Comparison of ENCODE assay signal across 1 cellular context in the genomic region with DNA sequence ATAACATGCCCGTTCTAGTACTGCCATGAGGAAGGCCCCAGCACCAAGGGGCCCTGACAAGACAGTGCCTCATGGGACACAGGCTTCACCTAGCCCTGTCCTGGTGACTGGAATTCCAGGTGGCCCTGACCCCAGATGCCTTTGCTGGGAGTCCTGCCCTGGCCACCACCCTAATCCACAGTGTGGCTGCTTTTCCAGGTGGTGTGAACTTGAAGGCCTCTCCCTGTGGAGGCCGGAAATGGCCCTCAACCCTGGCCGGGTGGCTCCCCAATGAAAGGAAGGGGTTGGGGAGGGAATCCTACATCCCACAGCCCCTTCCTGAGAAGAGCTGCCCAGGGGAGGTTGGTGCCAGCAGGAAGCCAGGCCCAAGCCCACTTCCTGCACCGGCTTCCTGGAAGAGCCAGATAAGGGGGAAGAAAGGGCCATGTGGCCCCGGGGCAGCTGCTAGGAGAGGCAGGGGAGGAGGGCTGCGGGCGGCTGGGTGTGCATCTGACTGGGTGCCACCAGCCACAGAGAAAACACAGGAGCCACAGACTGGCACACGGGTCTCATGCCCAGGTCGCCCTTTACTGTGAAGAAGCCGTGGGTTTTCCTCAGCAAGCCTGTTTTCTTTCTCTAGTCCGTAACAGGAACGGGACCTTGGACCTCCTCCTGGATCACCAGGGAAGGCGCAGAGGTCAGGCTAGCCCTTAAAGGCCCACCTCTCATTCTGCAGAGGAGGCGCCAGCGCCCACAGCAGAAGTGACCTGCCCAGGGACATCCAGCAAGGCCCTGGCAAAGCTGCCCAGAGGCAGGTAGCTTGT.
A peak's percentile ranks its signal among the peaks of the same experiment; 100 is the strongest.
TF ChIP-seq lines count a peak whose summit lies in the region.

No MANE protein-coding gene starts in this region.

TF ChIP-seq in endothelial cell of umbilical vein, 7 proteins besides CTCF, POLR2A, EP300 and RAD21:
- TF ChIP-seq GATA2 (IDR thresholded peaks at IDR 0.05; ENCODE audit: insufficient read depth, insufficient read length, low read depth, low read length) (peak; percentile 92), POLR2AphosphoS5 (IDR thresholded peaks at IDR 0.05; ENCODE audit: insufficient read depth, low read depth, low read length) (peak; percentile 96), FOS (IDR thresholded peaks at IDR 0.05; ENCODE audit: borderline replicate concordance, insufficient read depth, low read length) (no peak)
TF ChIP-seq in endothelial cell of umbilical vein: peak in this region for 2.
